ENCODE assay signal across 8 cellular contexts in genomic region chr3:142445816-142446254, GRCh38. TPM values are rescaled to one million over a fixed set of nuclear protein-coding genes. Genes with fewer than 3 reads are reported as not detected.
A peak's percentile ranks its signal among the peaks of the same experiment; 100 is the strongest.
DNase-seq lines count a peak whose midpoint lies in the region; ATAC-seq, FAIRE-seq and TF ChIP-seq lines count a peak whose summit lies in the region.

No MANE protein-coding gene starts in this region.

- H3K27me3 Mint-ChIP-seq in GM23338 (ENCODE audit: insufficient read depth, low read depth, poor library complexity) = no peaks in the 10 kb centered on the region

- no peak for ATAC-seq in GM23338

- H3K9me2 ChIP-seq in GM23338 (ENCODE audit: insufficient read depth) (peaks cover 3% of the 10 kb centered on the region; the same call in 1 of the 2 replicates), MM.1S (replicated peaks; ENCODE audit: insufficient read depth, low read length) (no peaks in the 10 kb centered on the region)

- no peak overlapping the region for H2AFZ ChIP-seq in GM23338
- H2AFZ ChIP-seq in MM.1S (ENCODE audit: low read length) = no peak overlapping the region

- no peak overlapping the region for H3K4me2 ChIP-seq in GM23338
- H3K4me2 ChIP-seq in MM.1S (ENCODE audit: low read depth, low read length) = peak overlapping the region; percentile 83

- peak overlapping the region; percentile 97; the same call in 1 of the 2 replicates for H3K9ac ChIP-seq in MM.1S (ENCODE audit: low read length)

- H3K4me1 ChIP-seq in GM23338 (ENCODE audit: insufficient read depth) (no peaks in the 10 kb centered on the region), MM.1S (ENCODE audit: low read length) (peaks cover 8% of the 10 kb centered on the region; the same call in 1 of the 2 replicates), adrenal gland (replicated peaks in 1 of 2) (peaks cover 5 to 31% of the 10 kb centered on the region in 2 donors)

- H3K9me3 ChIP-seq in MM.1S (replicated peaks; ENCODE audit: insufficient read depth, low read length) (no peaks in the 10 kb centered on the region), adrenal gland (replicated peaks in 1 of 3) (no peaks in the 10 kb centered on the region)

- TF ChIP-seq CTCF in GM23338 (conservative IDR thresholded peaks at IDR 0.05; ENCODE audit: low read depth in 2 of 2) = no peak
- no peak for TF ChIP-seq CTCF in MM.1S (IDR thresholded peaks at IDR 0.05; ENCODE audit: low read length)
- TF ChIP-seq CTCF in astrocyte of the spinal cord (IDR thresholded peaks at IDR 0.05; ENCODE audit: low read depth, low read length) = no peak
- no peak for TF ChIP-seq CTCF in adrenal gland (IDR thresholded peaks at IDR 0.05)

- peaks cover 11% of the 10 kb centered on the region for H3K36me3 Mint-ChIP-seq in GM23338 (ENCODE audit: low read depth)

- H4K20me1 ChIP-seq in GM23338 (replicated peaks; ENCODE audit: insufficient read depth) = no peaks in the 10 kb centered on the region
- H4K20me1 ChIP-seq in MM.1S (ENCODE audit: insufficient read depth, low read length) = no peaks in the 10 kb centered on the region; the same call in 1 of the 2 replicates

- peak overlapping the region; percentile 20 for H3K4me3 Mint-ChIP-seq in GM23338

- H3K4me1 Mint-ChIP-seq in GM23338 = peaks cover 9% of the 10 kb centered on the region

- H3K4me3 ChIP-seq in GM23338 = no peak overlapping the region
- H3K4me3 ChIP-seq in MM.1S (ENCODE audit: low read length) = peak overlapping the region; percentile 93
- H3K4me3 ChIP-seq in astrocyte of the spinal cord (ENCODE audit: low read depth, low read length) = peak overlapping the region; percentile 12
- peak overlapping the region in 1 of 4 donors; percentile 97 for H3K4me3 ChIP-seq in adrenal gland

- H3K27ac ChIP-seq in GM23338 (ENCODE audit: low read depth) = no peak overlapping the region
- H3K27ac ChIP-seq in MM.1S (ENCODE audit: low read length) = peak overlapping the region; percentile 94; the same call in 1 of the 2 replicates
- no peak overlapping the region for H3K27ac ChIP-seq in adrenal gland

- TF ChIP-seq POLR2A in GM12891 (IDR thresholded peaks at IDR 0.05; ENCODE audit: low read depth, low read length) = no peak
- no peak for TF ChIP-seq POLR2A in adrenal gland (IDR thresholded peaks at IDR 0.05)

- DNase-seq in GM12891 (ENCODE audit: insufficient read length, low spot score) = peak; percentile 24
- DNase-seq in GM23338 (ENCODE audit: low spot score) = no peak
- peak; percentile 68 for DNase-seq in MM.1S
- DNase-seq in astrocyte of the spinal cord (ENCODE audit: low read depth, low spot score) = peak; percentile 48
- DNase-seq in myocyte (ENCODE audit: low read depth) = peak; percentile 19
- DNase-seq in adrenal gland = no peak
- no peak for DNase-seq in NCI-H2171 treated with DMSO at 0.1 percent for 48 hours (lab: John Stamatoyannopoulos, UW)
- no peak for DNase-seq in NCI-H82 treated with DMSO at 0.1 percent for 48 hours (lab: John Stamatoyannopoulos, UW; ENCODE audit: unreplicated experiment)

- no peak overlapping the region for H3K27ac Mint-ChIP-seq in GM23338

- H3K36me3 ChIP-seq in GM23338 (ENCODE audit: insufficient read depth) = no peaks in the 10 kb centered on the region
- no peaks in the 10 kb centered on the region for H3K36me3 ChIP-seq in MM.1S (replicated peaks; ENCODE audit: insufficient read depth, low read length)
- peaks cover 0 to 10% of the 10 kb centered on the region in 2 donors for H3K36me3 ChIP-seq in adrenal gland (replicated peaks in 1 of 2)

- in situ Hi-C loops in astrocyte of the spinal cord (cut with HindIII; ENCODE audit: low sequenced_read_pairs) = no loop called here

- 63 to 76% (median 67%) methylated on average over 6 of the region's 6 CpGs for WGBS in adrenal gland, 4 donors

- intact Hi-C loops in adrenal gland (cut with DNase I) = no loop called here

- H3K27me3 ChIP-seq in GM23338 (ENCODE audit: insufficient read depth) (no peaks in the 10 kb centered on the region), MM.1S (replicated peaks; ENCODE audit: insufficient read depth, low read length) (no peaks in the 10 kb centered on the region), adrenal gland (no peaks in the 10 kb centered on the region)

- peak; percentile 16 for FAIRE-seq in GM12891 (lab: Jason Lieb, UNC)

- H3F3A ChIP-seq in GM23338 (replicated peaks; ENCODE audit: low read depth) (no peaks in the 10 kb centered on the region), MM.1S (ENCODE audit: insufficient read depth, low read length) (peaks cover 28% of the 10 kb centered on the region)

- peaks cover 4% of the 10 kb centered on the region; the same call in 1 of the 3 replicates for H3K9me3 Mint-ChIP-seq in GM23338

- H3K79me2 ChIP-seq in GM23338 (replicated peaks; ENCODE audit: insufficient read depth) = peaks cover 62% of the 10 kb centered on the region
- peaks cover 69% of the 10 kb centered on the region for H3K79me2 ChIP-seq in MM.1S (ENCODE audit: low read length)

TF ChIP-seq in GM12891, 5 proteins besides CTCF, POLR2A, EP300 and RAD21:
- TF ChIP-seq POU2F2 (IDR thresholded peaks at IDR 0.05; ENCODE audit: low read depth, low read length) (no peak), SPI1 (IDR thresholded peaks at IDR 0.05; ENCODE audit: low read depth, low read length) (peak; percentile 37)

TF ChIP-seq in GM23338, 12 proteins besides CTCF, POLR2A, EP300 and RAD21:
- TF ChIP-seq JUNB (IDR thresholded peaks at IDR 0.05; ENCODE audit: unreplicated experiment) = no peak
- TF ChIP-seq, protein P1, sequence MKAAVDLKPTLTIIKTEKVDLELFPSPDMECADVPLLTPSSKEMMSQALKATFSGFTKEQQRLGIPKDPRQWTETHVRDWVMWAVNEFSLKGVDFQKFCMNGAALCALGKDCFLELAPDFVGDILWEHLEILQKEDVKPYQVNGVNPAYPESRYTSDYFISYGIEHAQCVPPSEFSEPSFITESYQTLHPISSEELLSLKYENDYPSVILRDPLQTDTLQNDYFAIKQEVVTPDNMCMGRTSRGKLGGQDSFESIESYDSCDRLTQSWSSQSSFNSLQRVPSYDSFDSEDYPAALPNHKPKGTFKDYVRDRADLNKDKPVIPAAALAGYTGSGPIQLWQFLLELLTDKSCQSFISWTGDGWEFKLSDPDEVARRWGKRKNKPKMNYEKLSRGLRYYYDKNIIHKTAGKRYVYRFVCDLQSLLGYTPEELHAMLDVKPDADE (IDR thresholded peaks at IDR 0.05) = no peak
- TF ChIP-seq CREB1 (CRISPR knock-in tag; IDR thresholded peaks at IDR 0.05; ENCODE audit: low read depth) = no peak
TF ChIP-seq in GM23338: peak in this region for 0.

RNA-seq across cellular contexts. Expression of gene XRN1, which starts 2.0 kb away (rescaled TPM):
- 3.4 TPM for polyA plus RNA-seq in GM12891 (2012; ENCODE audit: low read depth, missing spikeins)
- total RNA-seq in GM23338 (2014; rRNA removed; shearing (Covaris generic)) = 16.6 and 17.0 TPM in 2 replicates
- 10.9 and 13.6 TPM in 2 replicates for polyA plus RNA-seq in GM23338 (2016; fragmentation: Nextera tagmentation; extraction: Ambion mirVana)
- total RNA-seq in myocyte = 29.4 and 33.4 TPM in 2 replicates
- 6.7 TPM for polyA plus RNA-seq in myocyte (2012)
- 10 to 100 TPM; 17.6 to 73.6 (median 36.5) TPM for total RNA-seq in adrenal gland
- polyA plus RNA-seq in adrenal gland = 10 to 100 TPM in 2 of 3 donors, 1 to 10 TPM in 1; 6.3 to 14.5 (median 10.1) TPM

Comparison
In these comparisons a context has a peak if more than half of its experiments do, and no peak if none do; other contexts are left out.
1. DNase-seq: peak in GM12891 (single experiment), MM.1S (single experiment), astrocyte of the spinal cord (single experiment) and myocyte (single experiment); none in GM23338 (single experiment), adrenal gland (0 of 7), NCI-H2171 treated with DMSO at 0.1 percent for 48 hours (single experiment) and NCI-H82 treated with DMSO at 0.1 percent for 48 hours (single experiment).